ENCODE assay signal across 19 cellular contexts in genomic region chr7:73515184-73515583, GRCh38. TPM values are rescaled to one million over a fixed set of nuclear protein-coding genes. Genes with fewer than 3 reads are reported as not detected.
DNase-seq lines count a peak whose midpoint lies in the region; ATAC-seq and TF ChIP-seq lines count a peak whose summit lies in the region.
"Had no signal": no experiment of that assay in that cellular context is flagged by ENCODE, and none has a peak within 500 bp of the region (broad histone marks: within the 10 kb centered on the region; RNA-seq: fewer than 3 reads in every experiment).

No MANE protein-coding gene starts in this region.

- POLR2A ChIA-PET in WTC11 (lab: Charles Lee): interaction anchor here (0.6 kb wide), 4 partner anchors 27 to 213 kb away, joined by 3 to 8 read pairs (median 4); no protein-coding TSS in a partner anchor
- POLR2A ChIA-PET in naive thymus-derived CD4-positive, alpha-beta T cell (lab: Charles Lee): no interaction called here
- POLR2A ChIA-PET in GM10248 (lab: Yijun Ruan, JAX): interaction anchor here (0.7 kb wide), 1 partner anchor 10 kb away, joined by 6 read pairs; no protein-coding TSS in a partner anchor
- POLR2A ChIA-PET in activated CD4-positive, alpha-beta memory T cell treated with anti-CD3 and anti-CD28 coated beads, Interleukin-2, amount 10 ng/mL, durations not matched to agents 7 days and 5 days (lab: Charles Lee): interaction anchor here (1.5 kb wide), 2 partner anchors 10 to 42 kb away, joined by 4 to 5 read pairs; partner anchors contain the start of gene BCL7B

- peaks cover 65% of the 10 kb centered on the region for H3K36me3 Mint-ChIP-seq in WTC11
- peaks cover 6 to 40% (median 23%) of the 10 kb centered on the region in 5 donors for H3K36me3 Mint-ChIP-seq in naive thymus-derived CD4-positive, alpha-beta T cell
- peaks cover 68% of the 10 kb centered on the region for H3K36me3 Mint-ChIP-seq in activated CD4-positive, alpha-beta memory T cell treated with anti-CD3 and anti-CD28 coated beads, Interleukin-2, amount 10 ng/mL, durations not matched to agents 7 days and 5 days (ENCODE audit: low read depth)

- H3K9me3 ChIP-seq in naive thymus-derived CD4-positive, alpha-beta T cell (ENCODE audit: control insufficient read depth in 2 of 3, low read length in 3 of 3): no peaks in the 10 kb centered on the region

- CTCF ChIA-PET in WTC11 (lab: Charles Lee) (interaction anchor here (0.6 kb wide), 1 partner anchor 38 kb away, joined by 3 read pairs; no protein-coding TSS in a partner anchor), GM10248 (lab: Yijun Ruan, JAX) (interaction anchor here (1.6 kb wide), 1 partner anchor 44 kb away, joined by 5 read pairs; no protein-coding TSS in a partner anchor)
- CTCF ChIA-PET in naive thymus-derived CD4-positive, alpha-beta T cell (lab: Charles Lee): no interaction called here
- CTCF ChIA-PET in activated CD4-positive, alpha-beta memory T cell treated with anti-CD3 and anti-CD28 coated beads, Interleukin-2, amount 10 ng/mL, durations not matched to agents 7 days and 5 days (lab: Charles Lee): no interaction called here

- no peak overlapping the region for H3K27ac ChIP-seq in naive thymus-derived CD4-positive, alpha-beta T cell (ENCODE audit: low read depth, low read length)
- H3K27ac ChIP-seq: coronary artery, hepatocyte had no signal

- intact Hi-C loops in naive thymus-derived CD4-positive, alpha-beta T cell (cut with micrococcal nuclease): no loop called here

- H3K4me3 ChIP-seq in H7 (ENCODE audit: insufficient read depth, low read depth, low read length): no peak overlapping the region
- H3K4me3 ChIP-seq in naive thymus-derived CD4-positive, alpha-beta T cell (ENCODE audit: low read length): no peak overlapping the region
- H3K4me3 ChIP-seq: coronary artery, hepatocyte had no signal

- peaks cover 20% of the 10 kb centered on the region for H3K4me1 Mint-ChIP-seq in WTC11
- peaks cover 39 to 68% (median 60%) of the 10 kb centered on the region in 7 donors for H3K4me1 Mint-ChIP-seq in naive thymus-derived CD4-positive, alpha-beta T cell
- peaks cover 46% of the 10 kb centered on the region for H3K4me1 Mint-ChIP-seq in activated CD4-positive, alpha-beta memory T cell treated with anti-CD3 and anti-CD28 coated beads, Interleukin-2, amount 10 ng/mL, durations not matched to agents 7 days and 5 days

- no peaks in the 10 kb centered on the region for H3K27me3 ChIP-seq in H7 (ENCODE audit: control insufficient read depth, insufficient read depth, low read length)
- no peaks in the 10 kb centered on the region for H3K27me3 ChIP-seq in naive thymus-derived CD4-positive, alpha-beta T cell (ENCODE audit: control insufficient read depth in 2 of 2, insufficient read depth in 2 of 2, low read length in 2 of 2)
- H3K27me3 ChIP-seq: hepatocyte had no signal

- H3K9me3 Mint-ChIP-seq in WTC11: no peaks in the 10 kb centered on the region
- no peaks in the 10 kb centered on the region for H3K9me3 Mint-ChIP-seq in naive thymus-derived CD4-positive, alpha-beta T cell
- no peaks in the 10 kb centered on the region for H3K9me3 Mint-ChIP-seq in activated CD4-positive, alpha-beta memory T cell treated with anti-CD3 and anti-CD28 coated beads, Interleukin-2, amount 10 ng/mL, durations not matched to agents 7 days and 5 days
- H3K9me3 Mint-ChIP-seq: activated B cell treated with CpG ODN at 0.5 μM for 24 hours had no signal

- no peaks in the 10 kb centered on the region for H3K27me3 Mint-ChIP-seq in WTC11 (ENCODE audit: low read depth)
- no peaks in the 10 kb centered on the region for H3K27me3 Mint-ChIP-seq in naive thymus-derived CD4-positive, alpha-beta T cell
- no peaks in the 10 kb centered on the region for H3K27me3 Mint-ChIP-seq in activated CD4-positive, alpha-beta memory T cell treated with anti-CD3 and anti-CD28 coated beads, Interleukin-2, amount 10 ng/mL, durations not matched to agents 7 days and 5 days
- H3K27me3 Mint-ChIP-seq: activated B cell treated with CpG ODN at 0.5 μM for 24 hours had no signal

- ATAC-seq in WTC11 (peak; percentile 64), GM18861 (IDR thresholded peaks at IDR 0.05; ENCODE audit: unreplicated experiment) (no peak)
- ATAC-seq in naive thymus-derived CD4-positive, alpha-beta T cell: no peak
- ATAC-seq: Right ventricle myocardium inferior had no signal

- peaks cover 11% of the 10 kb centered on the region for H3K36me3 ChIP-seq in H7 (replicated peaks; ENCODE audit: control insufficient read depth, insufficient read depth, low read length)
- peaks cover 0 to 58% (median 14%) of the 10 kb centered on the region in 3 experiments for H3K36me3 ChIP-seq in naive thymus-derived CD4-positive, alpha-beta T cell (ENCODE audit: control insufficient read depth in 2 of 3, insufficient read depth in 3 of 3, low read length in 3 of 3)

- DNase-seq in activated effector memory CD4-positive, alpha-beta T cell treated with anti-CD3 and anti-CD28 coated beads, Interleukin-2, amount 50 U/mL, for 16 hours: peak; percentile 55
- DNase-seq in activated effector memory CD4-positive, alpha-beta T cell treated with Interleukin-2 at 50 U/mL for 16 hours: no peak
- peak; percentile 50 for DNase-seq in H7
- DNase-seq in WTC11 (ENCODE audit: low spot score): no peak
- DNase-seq in naive thymus-derived CD4-positive, alpha-beta T cell: no peak
- DNase-seq in GM10248 (ENCODE audit: extremely low spot score): no peak
- DNase-seq in activated CD4-positive, alpha-beta memory T cell treated with anti-CD3 and anti-CD28 coated beads, Interleukin-2, amount 10 ng/mL, durations not matched to agents 7 days and 5 days: no peak
- DNase-seq: activated B cell treated with CpG ODN at 0.5 μM for 24 hours; activated naive CD4-positive, alpha-beta T cell treated with Interleukin-2 at 50 U/mL for 16 hours; Calu3; GF-D8; kidney glomerular epithelial cell; NCI-H2029; stimulated activated CD8-positive, alpha-beta memory T cell treated with anti-CD3 and anti-CD28 coated beads, Interleukin-4, amount 100 ng/mL, for 48 hours had no signal

- TF ChIP-seq CTCF in WTC11 (IDR thresholded peaks at IDR 0.05) (no peak), GM10248 (IDR thresholded peaks at IDR 0.05; ENCODE audit: control extremely low read depth, extremely low read depth, low read depth, missing control alignments) (no peak)

- peak overlapping the region; percentile 36 for H3K27ac Mint-ChIP-seq in WTC11
- peak overlapping the region in 6 of 9 donors; percentile 9 to 69 (median 56) for H3K27ac Mint-ChIP-seq in naive thymus-derived CD4-positive, alpha-beta T cell
- no peak overlapping the region for H3K27ac Mint-ChIP-seq in activated CD4-positive, alpha-beta memory T cell treated with anti-CD3 and anti-CD28 coated beads, Interleukin-2, amount 10 ng/mL, durations not matched to agents 7 days and 5 days
- H3K27ac Mint-ChIP-seq: activated B cell treated with CpG ODN at 0.5 μM for 24 hours had no signal

- no peak overlapping the region for H3K4me3 Mint-ChIP-seq in WTC11
- H3K4me3 Mint-ChIP-seq in naive thymus-derived CD4-positive, alpha-beta T cell: peak overlapping the region in 4 of 10 donors; percentile 10 to 47 (median 24)
- H3K4me3 Mint-ChIP-seq in activated CD4-positive, alpha-beta memory T cell treated with anti-CD3 and anti-CD28 coated beads, Interleukin-2, amount 10 ng/mL, durations not matched to agents 7 days and 5 days: no peak overlapping the region
- H3K4me3 Mint-ChIP-seq: activated B cell treated with CpG ODN at 0.5 μM for 24 hours, brain had no signal

- peaks cover 19% of the 10 kb centered on the region in 2 donors for H3K4me1 ChIP-seq in naive thymus-derived CD4-positive, alpha-beta T cell (ENCODE audit: control insufficient read depth in 2 of 2, insufficient read depth in 2 of 2, low read length in 2 of 2)

TF ChIP-seq in WTC11, 78 proteins besides CTCF, POLR2A, EP300 and RAD21 (continues in another document):
- 0 out of 2 replicates have a peak, but pooled peaks have one; percentile 35 for TF ChIP-seq NFYB (CRISPR knock-in tag; conservative IDR thresholded peaks at IDR 0.05; ENCODE audit: low read depth)
- no peak for TF ChIP-seq ZNF219 (CRISPR knock-in tag; IDR thresholded peaks at IDR 0.05; ENCODE audit: borderline replicate concordance)

RNA-seq across cellular contexts. Expression of gene BAZ1B, which starts 6.9 kb away (rescaled TPM):
- total RNA-seq in H7 (2014; rRNA removed; shearing (Covaris generic)): 44.6 and 57.9 TPM in 2 replicates
- 64.9 to 66.5 TPM (median 66.3 TPM) in 3 replicates for total RNA-seq in WTC11 (2021)
- 10 to 100 TPM; 44.7 to 90.3 (median 66.7) TPM for total RNA-seq in naive thymus-derived CD4-positive, alpha-beta T cell
- polyA plus RNA-seq in naive thymus-derived CD4-positive, alpha-beta T cell: 10 to 100 TPM; 14.7 to 32.5 TPM
- 10 to 100 TPM; 84.5 to 86.2 TPM for total RNA-seq in activated CD4-positive, alpha-beta memory T cell treated with anti-CD3 and anti-CD28 coated beads, Interleukin-2, amount 10 ng/mL, durations not matched to agents 7 days and 5 days

RNA-seq across cellular contexts. Expression of gene BCL7B, which starts 42.3 kb away (rescaled TPM):
- 18.7 and 23.3 TPM in 2 replicates for total RNA-seq in H7 (2014; rRNA removed; shearing (Covaris generic))
- total RNA-seq in WTC11 (2021): 26.0 to 28.5 TPM (median 27.7 TPM) in 3 replicates
- 100 to 1,000 TPM in 2 of 5 experiments, 10 to 100 TPM in 3; 57.3 to 118 (median 78.6) TPM for total RNA-seq in naive thymus-derived CD4-positive, alpha-beta T cell
- 10 to 100 TPM; 80.5 to 89.1 TPM for polyA plus RNA-seq in naive thymus-derived CD4-positive, alpha-beta T cell
- total RNA-seq in activated CD4-positive, alpha-beta memory T cell treated with anti-CD3 and anti-CD28 coated beads, Interleukin-2, amount 10 ng/mL, durations not matched to agents 7 days and 5 days: 10 to 100 TPM; 68.9 to 71.6 TPM

Comparison
In these comparisons a context has a peak if more than half of its experiments do, and no peak if none do; other contexts are left out.
1. DNase-seq: peak in activated effector memory CD4-positive, alpha-beta T cell treated with anti-CD3 and anti-CD28 coated beads, Interleukin-2, amount 50 U/mL, for 16 hours (single experiment) and H7 (single experiment); none in activated effector memory CD4-positive, alpha-beta T cell treated with Interleukin-2 at 50 U/mL for 16 hours (single experiment), WTC11 (single experiment), naive thymus-derived CD4-positive, alpha-beta T cell (0 of 9), GM10248 (single experiment) and activated CD4-positive, alpha-beta memory T cell treated with anti-CD3 and anti-CD28 coated beads, Interleukin-2, amount 10 ng/mL, durations not matched to agents 7 days and 5 days (single experiment).
2. CTCF ChIA-PET loops: an anchor here in WTC11 (0.6 kb wide) and GM10248 (1.6 kb wide); none called in naive thymus-derived CD4-positive, alpha-beta T cell and activated CD4-positive, alpha-beta memory T cell treated with anti-CD3 and anti-CD28 coated beads, Interleukin-2, amount 10 ng/mL, durations not matched to agents 7 days and 5 days.